Comparison of ENCODE assay signal across 23 cellular contexts in genomic region chr2:169983506-169983905, GRCh38.
DNase-seq lines count a peak whose midpoint lies in the region; ATAC-seq and TF ChIP-seq lines count a peak whose summit lies in the region.
"Had no signal": no experiment of that assay in that cellular context is flagged by ENCODE, and none has a peak within 500 bp of the region (broad histone marks: within the 10 kb centered on the region; RNA-seq: fewer than 3 reads in every experiment).

No MANE protein-coding gene starts in this region.

- no peak overlapping the region for H4K8ac ChIP-seq in IMR-90 (ENCODE audit: low read depth in 2 of 2, low read length in 2 of 2)

- H3K27ac Mint-ChIP-seq in chondrocyte (ENCODE audit: unreplicated experiment), result no peak overlapping the region
- H3K27ac Mint-ChIP-seq: activated CD4-positive, alpha-beta T cell treated with anti-CD3 and anti-CD28 coated beads, Interleukin-2, amount 10 ng/mL, durations not matched to agents 24 days and 14 days; activated CD8-positive, alpha-beta memory T cell treated with anti-CD3 and anti-CD28 coated beads, Interleukin-2, amount 10 ng/mL, durations not matched to agents 7 days and 5 days had no signal

- no peaks in the 10 kb centered on the region for H3K9me3 Mint-ChIP-seq in chondrocyte (ENCODE audit: low read depth)
- H3K9me3 Mint-ChIP-seq: activated CD4-positive, alpha-beta T cell treated with anti-CD3 and anti-CD28 coated beads, Interleukin-2, amount 10 ng/mL, durations not matched to agents 24 days and 14 days; brain had no signal

- TF ChIP-seq CTCF in IMR-90 (conservative IDR thresholded peaks at IDR 0.05; ENCODE audit: low read depth, low read length) (no peak), chondrocyte (IDR thresholded peaks at IDR 0.05) (peak; percentile 27), testis (IDR thresholded peaks at IDR 0.05) (no peak), MM.1S (IDR thresholded peaks at IDR 0.05; ENCODE audit: low read length) (no peak)

- BruUV-seq in IMR-90 (replicated peaks; lab: Mats Ljungman, UMichigan), result no TSS peak

- no peak overlapping the region for H3K56ac ChIP-seq in IMR-90 (ENCODE audit: extremely low read depth, insufficient read depth, low read length)

- H4K5ac ChIP-seq in IMR-90 (ENCODE audit: low read depth, low read length), result no peak overlapping the region

- H2AK5ac ChIP-seq in IMR-90 (ENCODE audit: low read depth, low read length), result no peak overlapping the region

- no peak overlapping the region for H2AK9ac ChIP-seq in IMR-90 (replicated peaks; ENCODE audit: low read depth, low read length, poor library complexity)

- H3K14ac ChIP-seq in IMR-90 (replicated peaks; ENCODE audit: low read depth, low read length), result no peak overlapping the region

- H3K36me3 Mint-ChIP-seq in chondrocyte (ENCODE audit: low read depth), result peaks cover 4% of the 10 kb centered on the region

- H3K27me3 ChIP-seq in IMR-90 (ENCODE audit: control insufficient read depth, insufficient read depth, low read length), result no peaks in the 10 kb centered on the region
- H3K27me3 ChIP-seq in testis, result no peaks in the 10 kb centered on the region
- no peaks in the 10 kb centered on the region for H3K27me3 ChIP-seq in MM.1S (replicated peaks; ENCODE audit: insufficient read depth, low read length)
- H3K27me3 ChIP-seq: BLaER1, tibial artery had no signal

- H3K79me2 ChIP-seq in MM.1S (ENCODE audit: low read length), result peaks cover 3% of the 10 kb centered on the region; the same call in 1 of the 2 replicates

- TF ChIP-seq RAD21 in IMR-90 (IDR thresholded peaks at IDR 0.05; ENCODE audit: low read length), result 0 out of 2 replicates have a peak, but pooled peaks have one; percentile 7

- no peak overlapping the region for H3K4ac ChIP-seq in IMR-90 (ENCODE audit: low read depth, low read length)

- H3K9ac ChIP-seq in IMR-90 (ENCODE audit: low read depth, low read length) (no peak overlapping the region), MM.1S (ENCODE audit: low read length) (no peak overlapping the region)
- H3K9ac ChIP-seq: BLaER1 had no signal

- H3K9me1 ChIP-seq in IMR-90 (ENCODE audit: insufficient read depth, low read length), result peaks cover 2% of the 10 kb centered on the region; the same call in 1 of the 2 replicates

- H3K79me1 ChIP-seq in IMR-90 (ENCODE audit: low read depth in 1 of 2, low read length in 2 of 2), result peaks cover under 1 to 2% of the 10 kb centered on the region in 2 experiments; a peak in 2 of 4 replicates

- H3K4me2 ChIP-seq in IMR-90 (ENCODE audit: low read depth, low read length) (no peak overlapping the region), MM.1S (ENCODE audit: low read depth, low read length) (no peak overlapping the region)
- H3K4me2 ChIP-seq: BLaER1, smooth muscle cell had no signal

- no peak overlapping the region for H3K23ac ChIP-seq in IMR-90 (ENCODE audit: low read depth, low read length)

- H3F3A ChIP-seq in MM.1S (ENCODE audit: insufficient read depth, low read length), result no peaks in the 10 kb centered on the region

- no peaks in the 10 kb centered on the region for H4K20me1 ChIP-seq in IMR-90 (ENCODE audit: insufficient read depth, low read length)
- H4K20me1 ChIP-seq in MM.1S (ENCODE audit: insufficient read depth, low read length), result no peaks in the 10 kb centered on the region
- H4K20me1 ChIP-seq: BLaER1 had no signal

- no peaks in the 10 kb centered on the region for H3K36me3 ChIP-seq in IMR-90 (ENCODE audit: control insufficient read depth, insufficient read depth, low read length)
- no peaks in the 10 kb centered on the region for H3K36me3 ChIP-seq in testis (ENCODE audit: low read depth, missing control alignments)
- no peaks in the 10 kb centered on the region for H3K36me3 ChIP-seq in MM.1S (replicated peaks; ENCODE audit: insufficient read depth, low read length)

- in situ Hi-C loops in IMR-90 (cut with MboI; ENCODE audit: low sequenced_read_pairs), result no loop called here

- POLR2A ChIA-PET in IMR-90 (lab: Charles Lee; ENCODE audit: unreplicated experiment), result no interaction called here

- no peaks in the 10 kb centered on the region for H3K27me3 Mint-ChIP-seq in chondrocyte (ENCODE audit: low read depth)
- H3K27me3 Mint-ChIP-seq: activated CD4-positive, alpha-beta T cell treated with anti-CD3 and anti-CD28 coated beads, Interleukin-2, amount 10 ng/mL, durations not matched to agents 24 days and 14 days; activated CD8-positive, alpha-beta memory T cell treated with anti-CD3 and anti-CD28 coated beads, Interleukin-2, amount 10 ng/mL, durations not matched to agents 7 days and 5 days; brain had no signal

- no peaks in the 10 kb centered on the region for H3K4me1 Mint-ChIP-seq in chondrocyte (ENCODE audit: low read depth)
- H3K4me1 Mint-ChIP-seq: activated CD4-positive, alpha-beta T cell treated with anti-CD3 and anti-CD28 coated beads, Interleukin-2, amount 10 ng/mL, durations not matched to agents 24 days and 14 days; activated CD8-positive, alpha-beta memory T cell treated with anti-CD3 and anti-CD28 coated beads, Interleukin-2, amount 10 ng/mL, durations not matched to agents 7 days and 5 days; brain had no signal

- H3K27ac ChIP-seq in IMR-90 (ENCODE audit: insufficient read depth, low read length) (no peak overlapping the region), testis (no peak overlapping the region), MM.1S (ENCODE audit: low read length) (no peak overlapping the region)
- H3K27ac ChIP-seq: BLaER1, tibial artery had no signal

- dilution Hi-C loops in IMR-90 (cut with HindIII; ENCODE audit: low sequenced_read_pairs, unreplicated experiment), result no loop called here

- H3K4me3 ChIP-seq in IMR-90 (ENCODE audit: insufficient read depth, low read depth, low read length) (no peak overlapping the region), testis (no peak overlapping the region), MM.1S (ENCODE audit: low read length) (no peak overlapping the region)
- H3K4me3 ChIP-seq: BLaER1, smooth muscle cell, tibial artery had no signal

- no peaks in the 10 kb centered on the region for H3K9me2 ChIP-seq in MM.1S (replicated peaks; ENCODE audit: insufficient read depth, low read length)

- H2BK120ac ChIP-seq in IMR-90 (ENCODE audit: low read depth, low read length), result no peak overlapping the region

- intact Hi-C loops in IMR-90 (cut with micrococcal nuclease), result no loop called here
- intact Hi-C loops in testis (cut with DNase I; ENCODE audit: low total_unique reads), result no loop called here

- WGBS in IMR-90 (ENCODE audit: extremely low coverage in 2 of 2, insufficient read length in 1 of 2), 2 experiments, result no CpG with 5 or more reads among the region's 3 CpGs
- 87 to 89% methylated on average over 3 of the region's 3 CpGs for WGBS in testis, 2 donors

- no peaks in the 10 kb centered on the region for H3K9me3 ChIP-seq in IMR-90 (ENCODE audit: control insufficient read depth, insufficient read depth, low read length)
- no peaks in the 10 kb centered on the region for H3K9me3 ChIP-seq in testis
- no peaks in the 10 kb centered on the region for H3K9me3 ChIP-seq in MM.1S (replicated peaks; ENCODE audit: insufficient read depth, low read length)
- H3K9me3 ChIP-seq: BLaER1, tibial artery had no signal

- no peak overlapping the region for H2BK20ac ChIP-seq in IMR-90 (ENCODE audit: low read depth, low read length)

- CTCF ChIA-PET in IMR-90 (lab: Yijun Ruan, JAX), result interaction anchor here (0.6 kb wide), 1 partner anchor 163 kb away, joined by 3 read pairs; no protein-coding TSS in a partner anchor

- ATAC-seq in IMR-90 (ENCODE audit: low read depth), result no peak
- ATAC-seq: activated CD8-positive, alpha-beta memory T cell treated with anti-CD3 and anti-CD28 coated beads, Interleukin-2, amount 10 ng/mL, durations not matched to agents 7 days and 5 days had no signal

- H2BK15ac ChIP-seq in IMR-90 (ENCODE audit: low read depth, low read length), result no peak overlapping the region

- no peak for TF ChIP-seq POLR2A in IMR-90 (IDR thresholded peaks at IDR 0.05; ENCODE audit: low read depth, low read length)
- TF ChIP-seq POLR2A in testis (IDR thresholded peaks at IDR 0.05), result no peak

- no peak overlapping the region for H2BK5ac ChIP-seq in IMR-90 (ENCODE audit: low read depth, low read length, poor library complexity, severe bottlenecking)

- no peak overlapping the region for H3K4me3 Mint-ChIP-seq in chondrocyte (ENCODE audit: unreplicated experiment)
- H3K4me3 Mint-ChIP-seq: activated CD4-positive, alpha-beta T cell treated with anti-CD3 and anti-CD28 coated beads, Interleukin-2, amount 10 ng/mL, durations not matched to agents 24 days and 14 days; activated CD8-positive, alpha-beta memory T cell treated with anti-CD3 and anti-CD28 coated beads, Interleukin-2, amount 10 ng/mL, durations not matched to agents 7 days and 5 days; brain had no signal

- DNase-seq in IMR-90 (no peak), chondrocyte (ENCODE audit: low spot score) (no peak), hippocampal formation (lab: John Stamatoyannopoulos, UW) (peak; percentile 2 to 59), testis (peak; percentile 22), MM.1S (no peak), NCI-H446 treated with DMSO at 0.1 percent for 48 hours (lab: John Stamatoyannopoulos, UW) (no peak)
- DNase-seq in activated CD4-positive, alpha-beta T cell treated with anti-CD3 and anti-CD28 coated beads, Interleukin-2, amount 50 U/mL, for 4 hours, result no peak
- no peak for DNase-seq in activated CD4-positive, alpha-beta T cell treated with anti-CD3 and anti-CD28 coated beads for 48 hours
- DNase-seq: activated CD4-positive, alpha-beta T cell treated with anti-CD3 and anti-CD28 coated beads, Interleukin-2, amount 10 ng/mL, durations not matched to agents 24 days and 14 days; activated CD8-positive, alpha-beta memory T cell treated with anti-CD3 and anti-CD28 coated beads, Interleukin-2, amount 10 ng/mL, durations not matched to agents 7 days and 5 days; COR-L47; cortex of kidney; foreskin fibroblast; NCI-H1092 treated with DMSO at 0.1 percent for 48 hours; NCI-H2029; NCI-H345; SIG-M5; stimulated activated naive CD4-positive, alpha-beta T cell; T-helper 1 cell; tibial artery had no signal

- no peak overlapping the region for H4K91ac ChIP-seq in IMR-90 (ENCODE audit: insufficient read depth, low read depth, low read length)

- H2AFZ ChIP-seq in IMR-90 (replicated peaks; ENCODE audit: low read length, poor library complexity) (no peak overlapping the region), MM.1S (ENCODE audit: low read length) (no peak overlapping the region)

- H3K4me1 ChIP-seq in IMR-90 (ENCODE audit: control insufficient read depth, insufficient read depth, low read length) (no peaks in the 10 kb centered on the region), testis (no peaks in the 10 kb centered on the region), MM.1S (ENCODE audit: low read length) (no peaks in the 10 kb centered on the region)
- H3K4me1 ChIP-seq: tibial artery had no signal

- H3K18ac ChIP-seq in IMR-90 (ENCODE audit: low read depth, low read length), result no peak overlapping the region

TF ChIP-seq in IMR-90, 13 proteins besides CTCF, POLR2A, EP300 and RAD21 (continues in another document):
- TF ChIP-seq USF2 (IDR thresholded peaks at IDR 0.05; ENCODE audit: low read depth, low read length), result no peak

Comparison
In these comparisons a context has a peak if more than half of its experiments do, and no peak if none do; other contexts are left out.
1. DNase-seq: peak in hippocampal formation (2 of 2) and testis (single experiment); none in IMR-90 (single experiment), chondrocyte (single experiment), activated CD4-positive, alpha-beta T cell treated with anti-CD3 and anti-CD28 coated beads, Interleukin-2, amount 50 U/mL, for 4 hours (0 of 2), activated CD4-positive, alpha-beta T cell treated with anti-CD3 and anti-CD28 coated beads for 48 hours (single experiment), MM.1S (single experiment) and NCI-H446 treated with DMSO at 0.1 percent for 48 hours (single experiment).